In the genomic region with DNA sequence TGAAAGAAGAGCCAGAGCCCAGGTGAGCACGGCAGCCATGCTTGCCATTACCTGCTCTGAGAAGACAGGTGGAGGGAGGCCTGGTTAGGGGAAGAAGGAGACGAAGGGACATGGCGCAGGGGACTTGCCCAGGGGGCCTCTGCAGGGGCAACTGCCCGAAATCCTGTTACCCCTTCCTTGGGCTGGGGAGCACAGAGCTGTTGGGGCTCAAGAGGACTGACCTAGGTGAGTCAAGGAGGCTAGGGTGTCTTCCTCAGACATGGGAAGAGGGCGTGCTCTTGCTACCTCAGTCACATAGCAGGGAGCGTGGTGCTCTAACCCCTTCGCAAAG, we compare ENCODE assay signal across 2 cellular contexts.
TF ChIP-seq lines count a peak whose summit lies in the region.

A gene with protein sequence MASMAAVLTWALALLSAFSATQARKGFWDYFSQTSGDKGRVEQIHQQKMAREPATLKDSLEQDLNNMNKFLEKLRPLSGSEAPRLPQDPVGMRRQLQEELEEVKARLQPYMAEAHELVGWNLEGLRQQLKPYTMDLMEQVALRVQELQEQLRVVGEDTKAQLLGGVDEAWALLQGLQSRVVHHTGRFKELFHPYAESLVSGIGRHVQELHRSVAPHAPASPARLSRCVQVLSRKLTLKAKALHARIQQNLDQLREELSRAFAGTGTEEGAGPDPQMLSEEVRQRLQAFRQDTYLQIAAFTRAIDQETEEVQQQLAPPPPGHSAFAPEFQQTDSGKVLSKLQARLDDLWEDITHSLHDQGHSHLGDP (minus strand): TSS at position 67 of the 331 bp plus-strand sequence. CDS start 19 bp downstream, at position 48.

TF ChIP-seq in K562, 482 proteins besides CTCF, POLR2A, EP300 and RAD21:
- TF ChIP-seq TEAD1 (CRISPR knock-in tag; IDR thresholded peaks at IDR 0.05): 0 out of 4 replicates have a peak, but pooled peaks of 1 of the 2 experiments have one; percentile 4
- TF ChIP-seq, protein P1, sequence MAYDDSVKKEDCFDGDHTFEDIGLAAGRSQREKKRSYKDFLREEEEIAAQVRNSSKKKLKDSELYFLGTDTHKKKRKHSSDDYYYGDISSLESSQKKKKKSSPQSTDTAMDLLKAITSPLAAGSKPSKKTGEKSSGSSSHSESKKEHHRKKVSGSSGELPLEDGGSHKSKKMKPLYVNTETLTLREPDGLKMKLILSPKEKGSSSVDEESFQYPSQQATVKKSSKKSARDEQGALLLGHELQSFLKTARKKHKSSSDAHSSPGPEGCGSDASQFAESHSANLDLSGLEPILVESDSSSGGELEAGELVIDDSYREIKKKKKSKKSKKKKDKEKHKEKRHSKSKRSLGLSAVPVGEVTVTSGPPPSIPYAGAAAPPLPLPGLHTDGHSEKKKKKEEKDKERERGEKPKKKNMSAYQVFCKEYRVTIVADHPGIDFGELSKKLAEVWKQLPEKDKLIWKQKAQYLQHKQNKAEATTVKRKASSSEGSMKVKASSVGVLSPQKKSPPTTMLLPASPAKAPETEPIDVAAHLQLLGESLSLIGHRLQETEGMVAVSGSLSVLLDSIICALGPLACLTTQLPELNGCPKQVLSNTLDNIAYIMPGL (CRISPR knock-in tag; IDR thresholded peaks at IDR 0.05): no peak
- TF ChIP-seq SIN3A (IDR thresholded peaks at IDR 0.05; ENCODE audit: borderline replicate concordance in 2 of 2, control insufficient read depth in 1 of 2, low read depth in 2 of 2, low read length in 2 of 2): no peak
- TF ChIP-seq SMARCA5 (IDR thresholded peaks at IDR 0.05): no peak
- TF ChIP-seq ZNF143 (CRISPR knock-in tag; IDR thresholded peaks at IDR 0.05): no peak
- no peak for TF ChIP-seq ZBTB8A (IDR thresholded peaks at IDR 0.05; ENCODE audit: partially characterized antibody)
- no peak for TF ChIP-seq ZNF79 (CRISPR knock-in tag; IDR thresholded peaks at IDR 0.05; ENCODE audit: low read depth)

TF ChIP-seq in liver, 16 proteins besides CTCF, POLR2A, EP300 and RAD21:
- TF ChIP-seq FOXA1 (IDR thresholded peaks at IDR 0.05) (no peak), JUND (IDR thresholded peaks at IDR 0.05) (no peak), SP1 (IDR thresholded peaks at IDR 0.05) (no peak), NR2F2 (IDR thresholded peaks at IDR 0.05) (no peak), EGR1 (IDR thresholded peaks at IDR 0.05; ENCODE audit: low read depth in 2 of 2) (no peak), TAF1 (conservative IDR thresholded peaks at IDR 0.05) (no peak), GABPA (IDR thresholded peaks at IDR 0.05 in 1 of 2, conservative IDR thresholded peaks at IDR 0.05 in 1 of 2) (no peak), HNF4G (IDR thresholded peaks at IDR 0.05) (no peak)
- TF ChIP-seq, protein P2, sequence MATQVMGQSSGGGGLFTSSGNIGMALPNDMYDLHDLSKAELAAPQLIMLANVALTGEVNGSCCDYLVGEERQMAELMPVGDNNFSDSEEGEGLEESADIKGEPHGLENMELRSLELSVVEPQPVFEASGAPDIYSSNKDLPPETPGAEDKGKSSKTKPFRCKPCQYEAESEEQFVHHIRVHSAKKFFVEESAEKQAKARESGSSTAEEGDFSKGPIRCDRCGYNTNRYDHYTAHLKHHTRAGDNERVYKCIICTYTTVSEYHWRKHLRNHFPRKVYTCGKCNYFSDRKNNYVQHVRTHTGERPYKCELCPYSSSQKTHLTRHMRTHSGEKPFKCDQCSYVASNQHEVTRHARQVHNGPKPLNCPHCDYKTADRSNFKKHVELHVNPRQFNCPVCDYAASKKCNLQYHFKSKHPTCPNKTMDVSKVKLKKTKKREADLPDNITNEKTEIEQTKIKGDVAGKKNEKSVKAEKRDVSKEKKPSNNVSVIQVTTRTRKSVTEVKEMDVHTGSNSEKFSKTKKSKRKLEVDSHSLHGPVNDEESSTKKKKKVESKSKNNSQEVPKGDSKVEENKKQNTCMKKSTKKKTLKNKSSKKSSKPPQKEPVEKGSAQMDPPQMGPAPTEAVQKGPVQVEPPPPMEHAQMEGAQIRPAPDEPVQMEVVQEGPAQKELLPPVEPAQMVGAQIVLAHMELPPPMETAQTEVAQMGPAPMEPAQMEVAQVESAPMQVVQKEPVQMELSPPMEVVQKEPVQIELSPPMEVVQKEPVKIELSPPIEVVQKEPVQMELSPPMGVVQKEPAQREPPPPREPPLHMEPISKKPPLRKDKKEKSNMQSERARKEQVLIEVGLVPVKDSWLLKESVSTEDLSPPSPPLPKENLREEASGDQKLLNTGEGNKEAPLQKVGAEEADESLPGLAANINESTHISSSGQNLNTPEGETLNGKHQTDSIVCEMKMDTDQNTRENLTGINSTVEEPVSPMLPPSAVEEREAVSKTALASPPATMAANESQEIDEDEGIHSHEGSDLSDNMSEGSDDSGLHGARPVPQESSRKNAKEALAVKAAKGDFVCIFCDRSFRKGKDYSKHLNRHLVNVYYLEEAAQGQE (IDR thresholded peaks at IDR 0.05): no peak
